16 cellular contexts compared by ENCODE assay signal in the genomic region with DNA sequence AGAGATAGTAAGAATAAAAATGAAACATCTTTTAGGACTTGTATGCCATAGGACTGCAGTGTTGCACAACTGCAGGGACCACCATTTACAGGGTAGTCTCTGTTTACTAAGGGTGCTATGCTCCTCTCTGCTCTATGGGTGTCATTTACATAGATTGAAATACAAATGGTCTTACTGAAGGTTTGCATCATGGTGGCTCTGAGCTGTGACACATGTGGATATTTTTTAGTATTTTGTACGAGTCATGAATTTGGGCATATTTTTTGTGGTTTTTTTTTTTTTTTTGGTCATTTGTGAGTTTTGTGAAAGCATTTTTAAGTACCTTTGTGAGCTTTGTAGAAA.
"Had no signal": no experiment of that assay in that cellular context is flagged by ENCODE, and none has a peak within 500 bp of the region (broad histone marks: within the 10 kb centered on the region; RNA-seq: fewer than 3 reads in every experiment).

No MANE protein-coding gene starts in this region.

- H3K9me3 ChIP-seq: gastrocnemius medialis, psoas muscle, upper lobe of left lung had no signal

- DNase-seq: activated naive CD4-positive, alpha-beta T cell treated with Interleukin-2 at 50 U/mL for 16 hours; activated naive CD8-positive, alpha-beta T cell treated with anti-CD3 and anti-CD28 coated beads, Interleukin-2, amount 10 ng/mL, durations not matched to agents 7 days and 5 days; activated T-cell treated with anti-CD3 and anti-CD28 coated beads for 4 hours; amygdala; dorsolateral prefrontal cortex; gastrocnemius medialis; head of caudate nucleus; left ventricle myocardium superior; occipital lobe; psoas muscle; right cardiac atrium; stimulated activated CD4-positive, alpha-beta T cell treated with anti-CD3 and anti-CD28 coated beads, Interleukin-2, amount 100 ng/mL, for 24 hours; T-helper 1 cell; T-helper 9 cell; upper lobe of left lung had no signal

- H3K4me1 ChIP-seq: upper lobe of left lung had no signal

- H3K4me3 ChIP-seq: cardiac muscle cell, dorsolateral prefrontal cortex, gastrocnemius medialis, psoas muscle, upper lobe of left lung had no signal

- H3K36me3 ChIP-seq: cardiac muscle cell, gastrocnemius medialis, upper lobe of left lung had no signal

- ATAC-seq: gastrocnemius medialis, left ventricle myocardium superior, psoas muscle, right cardiac atrium had no signal

- H3K27me3 ChIP-seq: cardiac muscle cell, dorsolateral prefrontal cortex, gastrocnemius medialis, upper lobe of left lung had no signal

- H3K27ac ChIP-seq: cardiac muscle cell, dorsolateral prefrontal cortex, gastrocnemius medialis, psoas muscle, upper lobe of left lung had no signal
